In genomic region chrX:140762061-140762460, GRCh38 we compare ENCODE assay signal across 1 cellular context.
TF ChIP-seq lines count a peak whose summit lies in the region.

No MANE protein-coding gene starts in this region.

TF ChIP-seq in K562, 482 proteins besides CTCF, POLR2A, EP300 and RAD21 (continued from another document):
- TF ChIP-seq ZNF518B (CRISPR knock-in tag; IDR thresholded peaks at IDR 0.05) (no peak), EWSR1 (IDR thresholded peaks at IDR 0.05; ENCODE audit: borderline replicate concordance, low read depth, partially characterized antibody) (no peak), ZNF561 (CRISPR knock-in tag; conservative IDR thresholded peaks at IDR 0.05) (no peak)
- TF ChIP-seq, protein P1, sequence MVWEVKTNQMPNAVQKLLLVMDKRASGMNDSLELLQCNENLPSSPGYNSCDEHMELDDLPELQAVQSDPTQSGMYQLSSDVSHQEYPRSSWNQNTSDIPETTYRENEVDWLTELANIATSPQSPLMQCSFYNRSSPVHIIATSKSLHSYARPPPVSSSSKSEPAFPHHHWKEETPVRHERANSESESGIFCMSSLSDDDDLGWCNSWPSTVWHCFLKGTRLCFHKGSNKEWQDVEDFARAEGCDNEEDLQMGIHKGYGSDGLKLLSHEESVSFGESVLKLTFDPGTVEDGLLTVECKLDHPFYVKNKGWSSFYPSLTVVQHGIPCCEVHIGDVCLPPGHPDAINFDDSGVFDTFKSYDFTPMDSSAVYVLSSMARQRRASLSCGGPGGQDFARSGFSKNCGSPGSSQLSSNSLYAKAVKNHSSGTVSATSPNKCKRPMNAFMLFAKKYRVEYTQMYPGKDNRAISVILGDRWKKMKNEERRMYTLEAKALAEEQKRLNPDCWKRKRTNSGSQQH (CRISPR knock-in tag; IDR thresholded peaks at IDR 0.05) = no peak
